ENCODE assay signal across 9 cellular contexts in the genomic region with DNA sequence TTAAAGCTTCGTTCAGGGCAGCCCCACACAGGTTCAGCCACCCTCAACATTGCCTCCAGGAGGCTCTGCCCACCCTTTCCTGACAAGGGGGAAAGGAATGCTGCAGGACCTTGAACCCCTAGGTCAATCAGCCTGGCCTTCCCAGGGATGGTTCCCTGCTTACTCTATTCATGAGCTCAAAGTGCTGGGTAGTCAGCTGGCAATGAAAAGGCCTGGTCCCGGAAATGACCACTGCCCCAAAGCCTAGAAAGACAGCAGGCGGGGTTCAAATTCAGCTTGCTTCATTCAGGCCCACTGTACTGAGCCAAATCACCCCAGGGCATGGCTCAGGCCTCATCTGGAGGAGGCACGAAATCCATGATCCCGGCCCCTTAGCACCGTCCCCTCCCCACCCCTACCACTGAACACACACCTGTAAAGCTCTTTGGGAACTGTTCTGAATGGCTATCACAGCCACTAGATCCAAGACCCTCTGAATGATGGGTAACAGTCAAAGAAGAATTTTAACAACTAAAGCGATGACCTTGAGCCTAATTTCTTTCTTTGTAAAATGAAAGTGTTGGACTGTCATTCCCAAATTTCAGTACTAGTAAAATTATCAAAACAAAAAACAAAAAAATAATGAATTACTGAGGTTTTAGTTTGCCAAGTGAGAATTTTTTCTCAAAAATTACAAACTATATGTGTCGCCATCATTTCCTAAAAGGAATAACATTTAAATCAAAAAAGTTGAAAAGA. TPM values are rescaled to one million over a fixed set of nuclear protein-coding genes. Genes with fewer than 3 reads are reported as not detected.
DNase-seq lines count a peak whose midpoint lies in the region; FAIRE-seq and TF ChIP-seq lines count a peak whose summit lies in the region.
"Had no signal": no experiment of that assay in that cellular context is flagged by ENCODE, and none has a peak within 500 bp of the region (broad histone marks: within the 10 kb centered on the region; RNA-seq: fewer than 3 reads in every experiment).

No MANE protein-coding gene starts in this region.

- peak overlapping the region; percentile 26; the same call in 1 of the 2 replicates for H3K27ac ChIP-seq in ACC112 (ENCODE audit: low read depth, low read length)
- H3K27ac ChIP-seq in angular gyrus (ENCODE audit: low read depth, low read length): peak overlapping the region; percentile 59
- no peak overlapping the region for H3K27ac ChIP-seq in iPS-18a (ENCODE audit: low read length)
- H3K27ac ChIP-seq in smooth muscle cell (ENCODE audit: low read depth): peak overlapping the region; percentile 68

- H3K4me1 ChIP-seq in ACC112 (ENCODE audit: control insufficient read depth, insufficient read depth, low read length, unreplicated experiment) (peaks cover 12% of the 10 kb centered on the region), iPS-18a (ENCODE audit: control insufficient read depth, low read depth, low read length) (peaks cover 15% of the 10 kb centered on the region), smooth muscle cell (ENCODE audit: low read depth) (peaks cover 11% of the 10 kb centered on the region)

- peaks cover 41% of the 10 kb centered on the region for H4K20me1 ChIP-seq in smooth muscle cell (ENCODE audit: low read depth)

- H3F3A ChIP-seq in smooth muscle cell (ENCODE audit: low read depth): no peaks in the 10 kb centered on the region

- WGBS in smooth muscle cell (ENCODE audit: low lambda C conversion rate): 41% methylated on average over 8 of the region's 8 CpGs

- H3K9me3 ChIP-seq in iPS-18a (ENCODE audit: control insufficient read depth, low read depth, low read length) (no peaks in the 10 kb centered on the region), smooth muscle cell (replicated peaks; ENCODE audit: low read depth) (no peaks in the 10 kb centered on the region)

- H3K79me2 ChIP-seq in ACC112 (ENCODE audit: control insufficient read depth, insufficient read depth, low read length, unreplicated experiment) (peaks cover 56% of the 10 kb centered on the region), smooth muscle cell (ENCODE audit: low read depth) (peaks cover 43% of the 10 kb centered on the region)

- DNase-seq in HPDE6-E6E7 (ENCODE audit: extremely low spot score): peak; percentile 48
- DNase-seq in smooth muscle cell (lab: John Stamatoyannopoulos, UW; ENCODE audit: unreplicated experiment): no peak
- DNase-seq in D721Med (ENCODE audit: insufficient read length, low spot score): no peak
- DNase-seq in NOMO-1 treated with DMSO at 0.1 percent for 48 hours (lab: John Stamatoyannopoulos, UW; ENCODE audit: unreplicated experiment): no peak
- no peak for DNase-seq in putamen (ENCODE audit: low spot score)

- H3K36me3 ChIP-seq in ACC112 (ENCODE audit: insufficient read depth, low read length): no peaks in the 10 kb centered on the region; the same call in 1 of the 2 replicates
- H3K36me3 ChIP-seq in iPS-18a (ENCODE audit: control insufficient read depth, low read depth, low read length): no peaks in the 10 kb centered on the region
- no peaks in the 10 kb centered on the region for H3K36me3 ChIP-seq in smooth muscle cell (ENCODE audit: low read depth)

- TF ChIP-seq CTCF in smooth muscle cell (IDR thresholded peaks at IDR 0.05; ENCODE audit: borderline replicate concordance, insufficient read depth, poor library complexity, severe bottlenecking) (no peak), D721Med (IDR thresholded peaks at IDR 0.05; ENCODE audit: insufficient read depth, missing control alignments) (no peak)

- H3K27me3 ChIP-seq in ACC112 (ENCODE audit: insufficient read depth, low read length) (no peaks in the 10 kb centered on the region), iPS-18a (ENCODE audit: control insufficient read depth, insufficient read depth, low read length) (no peaks in the 10 kb centered on the region), smooth muscle cell (ENCODE audit: low read depth) (no peaks in the 10 kb centered on the region)

- peak overlapping the region; percentile 43 for H2AFZ ChIP-seq in ACC112 (ENCODE audit: low read length, unreplicated experiment)
- H2AFZ ChIP-seq in smooth muscle cell (ENCODE audit: low read depth): peak overlapping the region; percentile 94

- no peak for FAIRE-seq in D721Med (lab: Jason Lieb, UNC)
- FAIRE-seq: islet of Langerhans had no signal

- H3K4me2 ChIP-seq in smooth muscle cell: peak overlapping the region; percentile 96

- H3K9ac ChIP-seq in iPS-18a (ENCODE audit: low read length) (peak overlapping the region; percentile 46), smooth muscle cell (ENCODE audit: low read depth) (peak overlapping the region; percentile 85)

- H3K4me3 ChIP-seq in ACC112 (ENCODE audit: low read depth, low read length): peak overlapping the region; percentile 83
- H3K4me3 ChIP-seq in iPS-18a (ENCODE audit: low read length): peak overlapping the region; percentile 74
- H3K4me3 ChIP-seq in smooth muscle cell: peak overlapping the region; percentile 91

RNA-seq across cellular contexts. Expression of a gene that starts 1.0 kb away (rescaled TPM):
- 24.8 and 34.4 TPM in 2 replicates for total RNA-seq in smooth muscle cell
- 20.4 and 23.8 TPM in 2 replicates for polyA plus RNA-seq in smooth muscle cell

RNA-seq across cellular contexts. Expression of a gene that starts 20.9 kb away (rescaled TPM):
- 5.6 and 8.6 TPM in 2 replicates for total RNA-seq in smooth muscle cell
- polyA plus RNA-seq in smooth muscle cell: 4.6 and 9.5 TPM in 2 replicates

RNA-seq across cellular contexts. Expression of a gene that starts 36.1 kb away (rescaled TPM):
- 84.1 and 87.7 TPM in 2 replicates for total RNA-seq in smooth muscle cell
- polyA plus RNA-seq in smooth muscle cell: 164 and 183 TPM in 2 replicates
